9 cellular contexts compared by ENCODE assay signal in genomic region chr22:41957941-41958556, GRCh38. TPM values are rescaled to one million over a fixed set of nuclear protein-coding genes. Genes with fewer than 3 reads are reported as not detected.
A peak's percentile ranks its signal among the peaks of the same experiment; 100 is the strongest.
DNase-seq lines count a peak whose midpoint lies in the region; ATAC-seq and TF ChIP-seq lines count a peak whose summit lies in the region.
"Had no signal": no experiment of that assay in that cellular context is flagged by ENCODE, and none has a peak within 500 bp of the region (broad histone marks: within the 10 kb centered on the region; RNA-seq: fewer than 3 reads in every experiment).

No MANE protein-coding gene starts in this region.

- peak overlapping the region; percentile 96 for H2AFZ ChIP-seq in GM23338

- no peak for TF ChIP-seq CTCF in GM23338 (conservative IDR thresholded peaks at IDR 0.05; ENCODE audit: low read depth in 2 of 2)
- TF ChIP-seq CTCF in Peyer's patch (IDR thresholded peaks at IDR 0.05), result no peak
- TF ChIP-seq CTCF in heart left ventricle (IDR thresholded peaks at IDR 0.05), result peak in 3 of 12 donors; percentile 10 to 31 (median 11)
- peak in 1 of 5 experiments; percentile 18 for TF ChIP-seq CTCF in gastrocnemius medialis (IDR thresholded peaks at IDR 0.05 in 4 of 5, conservative IDR thresholded peaks at IDR 0.05 in 1 of 5)

- CTCF ChIA-PET in CD4-positive, alpha-beta memory T cell (lab: Charles Lee; ENCODE audit: partially characterized antibody), result interaction anchor here (0.7 to 3.6 kb wide), 6 partner anchors 9 to 487 kb away, joined by 3 to 17 read pairs (median 6); no protein-coding TSS in a partner anchor

- peak overlapping the region; percentile 55; the same call in 2 of the 3 replicates for H3K4me3 Mint-ChIP-seq in GM23338
- no peak overlapping the region for H3K4me3 Mint-ChIP-seq in CD4-positive, alpha-beta memory T cell

- POLR2A ChIA-PET in CD4-positive, alpha-beta memory T cell (lab: Charles Lee; ENCODE audit: partially characterized antibody), result no interaction called here

- H3K4me2 ChIP-seq in GM23338, result peak overlapping the region; percentile 77

- H3F3A ChIP-seq in GM23338 (replicated peaks; ENCODE audit: low read depth), result no peaks in the 10 kb centered on the region

- H3K9me3 ChIP-seq in Peyer's patch (no peaks in the 10 kb centered on the region), heart left ventricle (no peaks in the 10 kb centered on the region), gastrocnemius medialis (no peaks in the 10 kb centered on the region)
- H3K9me3 ChIP-seq in CD4-positive, alpha-beta memory T cell (ENCODE audit: control insufficient read depth in 1 of 2, low read length in 2 of 2), result no peaks in the 10 kb centered on the region

- H3K27me3 ChIP-seq in GM23338 (ENCODE audit: insufficient read depth) (peaks cover 3% of the 10 kb centered on the region; the same call in 1 of the 2 replicates), Peyer's patch (no peaks in the 10 kb centered on the region), heart left ventricle (peaks cover 0 to 15% (median 0%) of the 10 kb centered on the region in 9 donors), gastrocnemius medialis (peaks cover 0 to 7% (median 7%) of the 10 kb centered on the region in 3 donors)
- H3K27me3 ChIP-seq in CD4-positive, alpha-beta memory T cell (ENCODE audit: insufficient read depth, low read length), result no peaks in the 10 kb centered on the region

- H3K9me3 Mint-ChIP-seq in GM23338, result peaks cover 3% of the 10 kb centered on the region; the same call in 2 of the 3 replicates
- H3K9me3 Mint-ChIP-seq in CD4-positive, alpha-beta memory T cell, result no peaks in the 10 kb centered on the region

- intact Hi-C loops in heart left ventricle (cut with DNase I) (no loop called here), gastrocnemius medialis (cut with DNase I; ENCODE audit: low total_unique reads) (no loop called here)
- intact Hi-C loops in CD4-positive, alpha-beta memory T cell (cut with micrococcal nuclease), result loop anchor here (1.0 to 2.0 kb wide), 4 partner anchors 12 to 479 kb away; no protein-coding TSS in a partner anchor

- TF ChIP-seq POLR2A in Peyer's patch (IDR thresholded peaks at IDR 0.05), result no peak
- TF ChIP-seq POLR2A in heart left ventricle (IDR thresholded peaks at IDR 0.05), result no peak
- TF ChIP-seq POLR2A in gastrocnemius medialis (IDR thresholded peaks at IDR 0.05), result no peak

- H3K4me3 ChIP-seq in GM23338, result peak overlapping the region; percentile 50; the same call in 1 of the 2 replicates
- H3K4me3 ChIP-seq in Peyer's patch, result peak overlapping the region in 3 of 4 donors; percentile 38 to 42 (median 41)
- H3K4me3 ChIP-seq in heart left ventricle, result peak overlapping the region in 9 of 12 donors; percentile 7 to 39 (median 22)
- peak overlapping the region in 3 of 4 donors; percentile 23 to 31 (median 31) for H3K4me3 ChIP-seq in gastrocnemius medialis
- H3K4me3 ChIP-seq in CD4-positive, alpha-beta memory T cell (ENCODE audit: low read length in 2 of 2), result no peak overlapping the region

- H3K4me1 Mint-ChIP-seq in GM23338, result peaks cover 7% of the 10 kb centered on the region
- H3K4me1 Mint-ChIP-seq in CD4-positive, alpha-beta memory T cell, result peaks cover 3 to 5% (median 4%) of the 10 kb centered on the region in 4 donors

- 50 to 70% (median 54%) methylated on average over 15 to 23 of the region's 23 CpGs for WGBS in heart left ventricle, 4 donors

- H3K9me2 ChIP-seq in GM23338 (ENCODE audit: insufficient read depth), result no peaks in the 10 kb centered on the region

- H3K36me3 Mint-ChIP-seq in GM23338 (ENCODE audit: low read depth), result peaks cover 2% of the 10 kb centered on the region; the same call in 2 of the 3 replicates
- no peaks in the 10 kb centered on the region for H3K36me3 Mint-ChIP-seq in CD4-positive, alpha-beta memory T cell

- H3K27me3 Mint-ChIP-seq in GM23338 (ENCODE audit: insufficient read depth, low read depth, poor library complexity), result peaks cover 22% of the 10 kb centered on the region
- H3K27me3 Mint-ChIP-seq in CD4-positive, alpha-beta memory T cell, result peaks cover 0 to 1% of the 10 kb centered on the region in 2 donors

- H4K20me1 ChIP-seq in GM23338 (replicated peaks; ENCODE audit: insufficient read depth), result no peaks in the 10 kb centered on the region

- in situ Hi-C loops in gastrocnemius medialis (cut with MboI; ENCODE audit: low sequenced_read_pairs in 4 of 4) (loop anchor here in 2 of 4 donors (25.0 kb wide), 1 partner anchor 479 kb away; the partner anchor contains the start of gene NFAM1 (in 2 of the 2)), KBM-7 (cut with MboI; ENCODE audit: low pct_unique_long_range_greater_than_20kb, low sequenced_read_pairs) (no loop called here)

- no peak overlapping the region for H3K27ac Mint-ChIP-seq in GM23338
- H3K27ac Mint-ChIP-seq in CD4-positive, alpha-beta memory T cell, result peak overlapping the region in 1 of 7 donors; percentile 69

- no peaks in the 10 kb centered on the region for H3K36me3 ChIP-seq in GM23338 (ENCODE audit: insufficient read depth)
- H3K36me3 ChIP-seq in Peyer's patch, result no peaks in the 10 kb centered on the region
- no peaks in the 10 kb centered on the region for H3K36me3 ChIP-seq in heart left ventricle
- H3K36me3 ChIP-seq in gastrocnemius medialis, result no peaks in the 10 kb centered on the region
- no peaks in the 10 kb centered on the region for H3K36me3 ChIP-seq in CD4-positive, alpha-beta memory T cell (ENCODE audit: insufficient read depth, low read length)

- no peak overlapping the region for H3K27ac ChIP-seq in GM23338 (ENCODE audit: low read depth)
- H3K27ac ChIP-seq in Peyer's patch, result peak overlapping the region in 1 of 4 donors; percentile 14
- H3K27ac ChIP-seq in heart left ventricle, result no peak overlapping the region
- H3K27ac ChIP-seq in gastrocnemius medialis, result no peak overlapping the region
- H3K27ac ChIP-seq in CD4-positive, alpha-beta memory T cell (ENCODE audit: low read depth, low read length), result no peak overlapping the region

- DNase-seq in GM23338 (ENCODE audit: low spot score) (peak; percentile 57), Peyer's patch (no peak), heart left ventricle (no peak), gastrocnemius medialis (no peak), KBM-7 (no peak)
- DNase-seq in stimulated activated CD4-positive, alpha-beta T cell treated with anti-CD3 and anti-CD28 coated beads, Interleukin-1b, Interleukin-23, amount 100 ng/mL, for 48 hours, result no peak
- no peak for DNase-seq in CD4-positive, alpha-beta memory T cell
- DNase-seq in activated CD4-positive, alpha-beta T cell treated with anti-CD3 and anti-CD28 coated beads, Interleukin-2, amount 50 U/mL, for 48 hours, result no peak

- H3K79me2 ChIP-seq in GM23338 (replicated peaks; ENCODE audit: insufficient read depth), result no peaks in the 10 kb centered on the region

- ATAC-seq in GM23338 (peak; percentile 75), heart left ventricle (peak in 2 of 4 donors; percentile 27 to 35), gastrocnemius medialis (no peak)

- H3K4me1 ChIP-seq in GM23338 (ENCODE audit: insufficient read depth), result peaks cover 3% of the 10 kb centered on the region; the same call in 1 of the 2 replicates
- H3K4me1 ChIP-seq in Peyer's patch, result peaks cover 0 to 5% (median 2%) of the 10 kb centered on the region in 4 donors
- H3K4me1 ChIP-seq in heart left ventricle, result peaks cover 0 to 13% (median 4%) of the 10 kb centered on the region in 12 donors
- H3K4me1 ChIP-seq in gastrocnemius medialis, result no peaks in the 10 kb centered on the region
- H3K4me1 ChIP-seq in CD4-positive, alpha-beta memory T cell (ENCODE audit: insufficient read depth, low read length), result no peaks in the 10 kb centered on the region

TF ChIP-seq in GM23338, 12 proteins besides CTCF, POLR2A, EP300 and RAD21:
- no peak for TF ChIP-seq ETS1 (IDR thresholded peaks at IDR 0.05)
- TF ChIP-seq ZNF114 (CRISPR knock-in tag; IDR thresholded peaks at IDR 0.05), result no peak
TF ChIP-seq in GM23338: peak in this region for 0.

RNA-seq across cellular contexts. Expression of gene CENPM, which starts 11.1 kb away (rescaled TPM):
- total RNA-seq in GM23338 (2014; rRNA removed; shearing (Covaris generic)), result 40.0 and 61.6 TPM in 2 replicates
- polyA plus RNA-seq in GM23338 (2016; fragmentation: Nextera tagmentation; extraction: Ambion mirVana) (50.0 and 51.1 TPM in 2 replicates), heart left ventricle (under 1 TPM; 0.30 to 0.79 TPM)
- total RNA-seq in Peyer's patch (10 to 100 TPM; 14.2 to 71.0 (median 17.8) TPM), heart left ventricle (1 to 10 TPM in 2 of 9 donors, under 1 TPM in 3, not detected in 4; 0.21 to 6.9 (median 0.52) TPM), gastrocnemius medialis (1 to 10 TPM in 2 of 4 donors, not detected in 2; 1.5 to 5.1 TPM)
- total RNA-seq in CD4-positive, alpha-beta memory T cell, result 10 to 100 TPM in 1 of 2 experiments, 1 to 10 TPM in 1; 7.6 to 12.0 TPM
- 10 to 100 TPM; 14.1 to 19.2 TPM for polyA plus RNA-seq in CD4-positive, alpha-beta memory T cell

RNA-seq across cellular contexts. Expression of gene SEPTIN3, which starts 11.2 kb away (rescaled TPM):
- 28.4 and 30.7 TPM in 2 replicates for total RNA-seq in GM23338 (2014; rRNA removed; shearing (Covaris generic))
- polyA plus RNA-seq in GM23338 (2016; fragmentation: Nextera tagmentation; extraction: Ambion mirVana), result 16.4 and 19.4 TPM in 2 replicates
- total RNA-seq in Peyer's patch, result not detected
- under 1 TPM in 6 of 9 donors, not detected in 3; 0.07 to 0.53 (median 0.23) TPM for total RNA-seq in heart left ventricle
- under 1 TPM; 0.03 to 0.08 TPM for polyA plus RNA-seq in heart left ventricle
- total RNA-seq in gastrocnemius medialis, result under 1 TPM in 1 of 4 donors, not detected in 3; 0.18 TPM
- total RNA-seq in CD4-positive, alpha-beta memory T cell, result under 1 TPM; 0.36 to 0.81 TPM
- not detected for polyA plus RNA-seq in CD4-positive, alpha-beta memory T cell

RNA-seq across cellular contexts. Expression of gene TNFRSF13C, which starts 31.4 kb away (rescaled TPM):
- total RNA-seq in GM23338 (2014; rRNA removed; shearing (Covaris generic)), result 0.97 and 1.7 TPM in 2 replicates
- polyA plus RNA-seq in GM23338 (2016; fragmentation: Nextera tagmentation; extraction: Ambion mirVana) (0.75 and 1.0 TPM in 2 replicates), heart left ventricle (under 1 TPM; 0.07 to 0.34 TPM)
- total RNA-seq in Peyer's patch (10 to 100 TPM in 1 of 4 donors, 1 to 10 TPM in 2, under 1 TPM in 1; 0.35 to 52.8 (median 3.2) TPM), heart left ventricle (under 1 TPM in 8 of 9 donors, not detected in 1; 0.35 to 0.61 (median 0.44) TPM), gastrocnemius medialis (not detected)
- 10 to 100 TPM; 14.3 to 14.8 TPM for total RNA-seq in CD4-positive, alpha-beta memory T cell
- 1 to 10 TPM in 1 of 2 donors, under 1 TPM in 1; 0.37 to 1.4 TPM for polyA plus RNA-seq in CD4-positive, alpha-beta memory T cell
- total RNA-seq: dermis blood vessel endothelial cell had no signal

RNA-seq across cellular contexts. Expression of gene WBP2NL, which starts 40.5 kb away (rescaled TPM):
- total RNA-seq in GM23338 (2014; rRNA removed; shearing (Covaris generic)), result 0.14 and 0.39 TPM in 2 replicates
- polyA plus RNA-seq in GM23338 (2016; fragmentation: Nextera tagmentation; extraction: Ambion mirVana) (not detected in 2 replicates), heart left ventricle (under 1 TPM; 0.11 TPM)
- total RNA-seq in Peyer's patch (1 to 10 TPM; 2.1 to 4.0 (median 3.4) TPM), heart left ventricle (1 to 10 TPM in 1 of 9 donors, under 1 TPM in 7, not detected in 1; 0.30 to 1.1 (median 0.40) TPM), gastrocnemius medialis (under 1 TPM in 3 of 4 donors, not detected in 1; 0.27 to 0.59 (median 0.31) TPM)
- 1 to 10 TPM; 3.5 to 5.4 TPM for total RNA-seq in CD4-positive, alpha-beta memory T cell
- under 1 TPM; 0.49 to 0.59 TPM for polyA plus RNA-seq in CD4-positive, alpha-beta memory T cell

Comparison
In these comparisons a context has a peak if more than half of its experiments do, and no peak if none do; other contexts are left out.
1. H3K4me3 ChIP-seq: peak in GM23338 (single experiment), Peyer's patch (3 of 4), heart left ventricle (9 of 12) and gastrocnemius medialis (3 of 4); none in CD4-positive, alpha-beta memory T cell (0 of 2).
2. RNA of gene SEPTIN3, which starts 11.2 kb away (total RNA-seq): 28.4 to 30.7 TPM in GM23338; 0.36 to 0.81 TPM in CD4-positive, alpha-beta memory T cell, not detected in Peyer's patch, 0.07 to 0.53 TPM in heart left ventricle and 0.18 TPM in gastrocnemius medialis; every median in the first group is over 10 times any median in the second.